8 cellular contexts compared by ENCODE assay signal in the genomic region with DNA sequence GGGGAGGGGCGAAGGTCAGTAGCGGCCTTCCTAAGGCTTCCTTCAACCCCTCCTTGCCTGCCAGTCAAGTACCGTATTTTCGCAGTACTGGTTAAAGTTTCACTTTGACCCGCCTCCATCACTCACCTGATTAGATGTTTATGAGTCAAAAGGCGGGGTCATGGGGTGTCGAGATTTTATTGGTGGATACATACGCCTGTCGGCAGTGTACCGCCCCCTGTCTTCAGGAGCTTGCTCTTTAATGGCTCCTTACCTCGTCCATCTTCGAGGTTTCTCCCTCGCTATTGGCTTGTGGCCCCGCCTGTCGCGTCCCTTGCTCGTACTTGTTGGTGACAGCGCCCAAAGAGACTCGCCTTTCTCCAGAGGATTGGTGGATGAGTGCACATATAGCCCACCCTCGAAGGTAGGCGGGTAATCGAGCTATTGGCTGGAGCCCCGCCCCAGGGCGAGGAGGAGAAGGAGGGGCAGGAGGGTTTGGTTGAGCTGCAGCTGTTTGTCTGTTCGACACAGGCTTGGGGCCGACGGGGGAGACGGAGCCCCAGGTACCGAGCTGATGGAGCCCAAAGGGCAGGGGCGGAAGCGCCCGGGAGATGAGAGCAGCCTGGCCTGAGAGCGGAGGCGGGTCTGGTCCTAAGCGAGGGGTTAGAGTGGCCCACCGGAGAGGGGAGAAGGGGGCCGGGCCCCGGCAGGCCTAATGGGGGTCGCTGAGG. TPM values are rescaled to one million over a fixed set of nuclear protein-coding genes. Genes with fewer than 3 reads are reported as not detected.
A peak's percentile ranks its signal among the peaks of the same experiment; 100 is the strongest.
DNase-seq lines count a peak whose midpoint lies in the region; ATAC-seq and TF ChIP-seq lines count a peak whose summit lies in the region.

A gene with protein sequence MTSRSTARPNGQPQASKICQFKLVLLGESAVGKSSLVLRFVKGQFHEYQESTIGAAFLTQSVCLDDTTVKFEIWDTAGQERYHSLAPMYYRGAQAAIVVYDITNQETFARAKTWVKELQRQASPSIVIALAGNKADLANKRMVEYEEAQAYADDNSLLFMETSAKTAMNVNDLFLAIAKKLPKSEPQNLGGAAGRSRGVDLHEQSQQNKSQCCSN (plus strand): TSS at position 481 of the 710 bp plus-strand sequence. CDS start 12,883 bp downstream, outside the sequence.

- H2AFZ ChIP-seq in SU-DHL-6 (ENCODE audit: low read depth, low read length, severe bottlenecking), result peak within 1 kb of the TSS; percentile 77

- TF ChIP-seq CTCF in GM12875 (IDR thresholded peaks at IDR 0.05; ENCODE audit: borderline replicate concordance, insufficient read depth, low read depth, low read length), result no peak
- no peak for TF ChIP-seq CTCF in SU-DHL-6 (IDR thresholded peaks at IDR 0.05; ENCODE audit: insufficient read depth, low read length, poor library complexity, severe bottlenecking)
- TF ChIP-seq CTCF in ovary (IDR thresholded peaks at IDR 0.05), result peak in 1 of 3 donors; percentile 59
- TF ChIP-seq CTCF in thyroid gland (IDR thresholded peaks at IDR 0.05), result no peak

- H3K4me1 Mint-ChIP-seq in activated naive CD8-positive, alpha-beta T cell treated with anti-CD3 and anti-CD28 coated beads, Interleukin-2, amount 50 U/mL, for 24 hours, result peaks cover 16% of the 10 kb centered on the region

- no peaks in the 10 kb centered on the region for H3K27me3 Mint-ChIP-seq in activated naive CD8-positive, alpha-beta T cell treated with anti-CD3 and anti-CD28 coated beads, Interleukin-2, amount 50 U/mL, for 24 hours

- H3K36me3 ChIP-seq in SU-DHL-6 (ENCODE audit: low read length), result peaks cover 1% of the 10 kb centered on the region; the same call in 1 of the 2 replicates
- no peaks in the 10 kb centered on the region for H3K36me3 ChIP-seq in ovary
- no peaks in the 10 kb centered on the region for H3K36me3 ChIP-seq in thyroid gland

- H3K9me3 Mint-ChIP-seq in activated naive CD8-positive, alpha-beta T cell treated with anti-CD3 and anti-CD28 coated beads, Interleukin-2, amount 50 U/mL, for 24 hours, result no peaks in the 10 kb centered on the region

- intact Hi-C loops in Right ventricle myocardium inferior (cut with DNase I) (loop anchor here (2.0 kb wide), 1 partner anchor 47 kb away; a partner anchor contains a TSS), ovary (cut with DNase I) (loop anchor here in 1 of 4 donors (5.0 kb wide), 1 partner anchor 41 kb away; a partner anchor contains a TSS), thyroid gland (cut with DNase I) (no loop called here)

- H3F3A ChIP-seq in SU-DHL-6 (ENCODE audit: insufficient read depth), result peaks cover 13% of the 10 kb centered on the region; the same call in 1 of the 2 replicates

- ATAC-seq in HG02763 (IDR thresholded peaks at IDR 0.05; ENCODE audit: unreplicated experiment), result peak; percentile 88
- peak; percentile 95 for ATAC-seq in activated naive CD8-positive, alpha-beta T cell treated with anti-CD3 and anti-CD28 coated beads, Interleukin-2, amount 50 U/mL, for 24 hours
- ATAC-seq in Right ventricle myocardium inferior, result peak; percentile 95

- H4K20me1 ChIP-seq in SU-DHL-6 (ENCODE audit: low read depth, low read length), result no peaks in the 10 kb centered on the region

- H3K27ac ChIP-seq in SU-DHL-6 (ENCODE audit: low read depth, low read length) (peak within 1 kb of the TSS; percentile 69), ovary (peak within 1 kb of the TSS; percentile 80 to 86), thyroid gland (peak within 1 kb of the TSS; percentile 82 to 96 (median 90))

- 0% methylated on average over 39 of the region's 39 CpGs for WGBS in ovary, 3 donors
- 1 to 2% methylated on average over 28 to 38 of the region's 39 CpGs for WGBS in thyroid gland, 2 donors

- peaks cover 20% of the 10 kb centered on the region for H3K36me3 Mint-ChIP-seq in activated naive CD8-positive, alpha-beta T cell treated with anti-CD3 and anti-CD28 coated beads, Interleukin-2, amount 50 U/mL, for 24 hours (ENCODE audit: low read depth)

- H3K79me2 ChIP-seq in SU-DHL-6 (ENCODE audit: insufficient read depth, low read length), result peaks cover 29% of the 10 kb centered on the region

- peak within 1 kb of the TSS; percentile 81 for H3K4me2 ChIP-seq in SU-DHL-6 (ENCODE audit: low read depth, low read length, poor library complexity, severe bottlenecking)

- H3K9ac ChIP-seq in SU-DHL-6 (ENCODE audit: low read length), result peak within 1 kb of the TSS; percentile 86

- no peak within 1 kb of the TSS for H3K27ac Mint-ChIP-seq in activated naive CD8-positive, alpha-beta T cell treated with anti-CD3 and anti-CD28 coated beads, Interleukin-2, amount 50 U/mL, for 24 hours

- peak; percentile 100 for DNase-seq in NCI-H1417 (lab: John Stamatoyannopoulos, UW)
- peak; percentile 96 for DNase-seq in activated naive CD8-positive, alpha-beta T cell treated with anti-CD3 and anti-CD28 coated beads, Interleukin-2, amount 50 U/mL, for 24 hours
- DNase-seq in Right ventricle myocardium inferior (ENCODE audit: missing footprints), result peak; percentile 99
- peak; percentile 99 to 100 (median 99) for DNase-seq in ovary
- peak; percentile 100 for DNase-seq in thyroid gland

- TF ChIP-seq EP300 in ovary (IDR thresholded peaks at IDR 0.05), result no peak

- peaks cover 2% of the 10 kb centered on the region for H3K4me1 ChIP-seq in ovary (ENCODE audit: insufficient read depth)
- peaks cover 12 to 20% of the 10 kb centered on the region in 2 donors for H3K4me1 ChIP-seq in thyroid gland

- no peaks in the 10 kb centered on the region for H3K9me3 ChIP-seq in SU-DHL-6 (ENCODE audit: insufficient read depth, low read length)
- H3K9me3 ChIP-seq in ovary, result no peaks in the 10 kb centered on the region
- no peaks in the 10 kb centered on the region for H3K9me3 ChIP-seq in thyroid gland

- no peak within 1 kb of the TSS for H3K4me3 Mint-ChIP-seq in activated naive CD8-positive, alpha-beta T cell treated with anti-CD3 and anti-CD28 coated beads, Interleukin-2, amount 50 U/mL, for 24 hours

- TF ChIP-seq POLR2A in ovary (IDR thresholded peaks at IDR 0.05) (peak; percentile 90), thyroid gland (IDR thresholded peaks at IDR 0.05) (peak; percentile 77 to 95)

- H3K27me3 ChIP-seq in SU-DHL-6 (ENCODE audit: low read length) (no peaks in the 10 kb centered on the region), ovary (no peaks in the 10 kb centered on the region), thyroid gland (no peaks in the 10 kb centered on the region)

- peak within 1 kb of the TSS; percentile 76 for H3K4me3 ChIP-seq in GM12875 (ENCODE audit: low read depth, low read length)
- H3K4me3 ChIP-seq in SU-DHL-6 (ENCODE audit: insufficient read depth, low read length, poor library complexity, severe bottlenecking), result peak within 1 kb of the TSS; percentile 75
- H3K4me3 ChIP-seq in ovary, result peak within 1 kb of the TSS; percentile 70
- H3K4me3 ChIP-seq in thyroid gland (replicated peaks in 1 of 3), result peak within 1 kb of the TSS; percentile 86 to 100 (median 100)

- H3K9me2 ChIP-seq in SU-DHL-6 (replicated peaks; ENCODE audit: insufficient read depth, low read length), result no peaks in the 10 kb centered on the region

RNA-seq across cellular contexts. Expression of the gene that starts here (rescaled TPM):
- 113 TPM for total RNA-seq in Right ventricle myocardium inferior
- 100 to 1,000 TPM in 5 of 7 donors, 10 to 100 TPM in 2; 60.4 to 136 (median 117) TPM for total RNA-seq in ovary
- polyA plus RNA-seq in ovary, result 100 to 1,000 TPM in 1 of 2 donors, 10 to 100 TPM in 1; 81.7 to 217 TPM
- 100 to 1,000 TPM; 104 to 119 (median 107) TPM for total RNA-seq in thyroid gland

Comparison
In these comparisons a context has a peak if more than half of its experiments do, and no peak if none do; other contexts are left out.
1. Peak in every context shown above with its lines: DNase-seq, ATAC-seq, H3K4me3 ChIP-seq and H3K27ac ChIP-seq.